9 cellular contexts compared by ENCODE assay signal in genomic region chr2:19746611-19747309, GRCh38.
A peak's percentile ranks its signal among the peaks of the same experiment; 100 is the strongest.
DNase-seq lines count a peak whose midpoint lies in the region; ATAC-seq lines count a peak whose summit lies in the region.
"Had no signal": no experiment of that assay in that cellular context is flagged by ENCODE, and none has a peak within 500 bp of the region (broad histone marks: within the 10 kb centered on the region; RNA-seq: fewer than 3 reads in every experiment).

No MANE protein-coding gene starts in this region.

- H3K27me3 ChIP-seq in H7 (ENCODE audit: control insufficient read depth, insufficient read depth, low read length), result no peaks in the 10 kb centered on the region

- peak; percentile 48 for DNase-seq in AG20443 (ENCODE audit: low spot score)
- peak; percentile 93 for DNase-seq in H7
- peak; percentile 33 for DNase-seq in SW480 (ENCODE audit: low spot score)
- peak; percentile 87 for DNase-seq in iPS-NIHi11 (ENCODE audit: low spot score)
- no peak for DNase-seq in left colon
- DNase-seq in NCI-H2029 (lab: John Stamatoyannopoulos, UW), result no peak
- no peak for DNase-seq in cerebellum (ENCODE audit: low spot score)

- H3K4me3 ChIP-seq in H7 (ENCODE audit: insufficient read depth, low read depth, low read length), result no peak overlapping the region
- H3K4me3 ChIP-seq: skin epidermis had no signal

- ATAC-seq in left colon, result no peak
- ATAC-seq in HG03108 (IDR thresholded peaks at IDR 0.05; ENCODE audit: unreplicated experiment), result no peak

- H3K36me3 ChIP-seq in H7 (replicated peaks; ENCODE audit: control insufficient read depth, insufficient read depth, low read length), result no peaks in the 10 kb centered on the region

- intact Hi-C loops in left colon (cut with DNase I, micrococcal nuclease), result no loop called here

Comparison
In these comparisons a context has a peak if more than half of its experiments do, and no peak if none do; other contexts are left out.
1. DNase-seq: peak in AG20443 (single experiment), H7 (single experiment), SW480 (single experiment) and iPS-NIHi11 (single experiment); none in left colon (0 of 2), NCI-H2029 (single experiment) and cerebellum (single experiment).